7 cellular contexts compared by ENCODE assay signal in genomic region chr17:27632766-27633165, GRCh38. TPM values are rescaled to one million over a fixed set of nuclear protein-coding genes. Genes with fewer than 3 reads are reported as not detected.
DNase-seq lines count a peak whose midpoint lies in the region; FAIRE-seq and TF ChIP-seq lines count a peak whose summit lies in the region.
"Not testable (repeated sequence)": the region's sequence is repeated elsewhere in the genome, so short reads cannot be mapped to it uniquely, and the experiment has no call there.

No MANE protein-coding gene starts in this region.

- not testable (repeated sequence) for H3K9me3 ChIP-seq in adrenal gland (replicated peaks in 1 of 3); right atrium auricular region; muscle layer of duodenum (ENCODE audit: control insufficient read depth in 1 of 2, low read length in 2 of 2); small intestine (ENCODE audit: control insufficient read depth, low read depth)

- not testable (repeated sequence) for TF ChIP-seq POLR2A in adrenal gland (IDR thresholded peaks at IDR 0.05)

- H3K36me3 ChIP-seq in adrenal gland (replicated peaks in 1 of 2); right atrium auricular region; muscle layer of duodenum (ENCODE audit: control insufficient read depth in 1 of 2, insufficient read depth in 2 of 2, low read length in 2 of 2); small intestine (ENCODE audit: control insufficient read depth in 2 of 2, insufficient read depth in 2 of 2, low read length in 2 of 2): not testable (repeated sequence)

- DNase-seq in GM03348 (ENCODE audit: low spot score) (peak; percentile 62), RPMI7951 (ENCODE audit: low read depth) (peak; percentile 83), adrenal gland (peak; percentile 72 to 87 (median 78)), right atrium auricular region (ENCODE audit: low spot score) (peak; percentile 89), small intestine (peak; percentile 19)

- not testable (repeated sequence) for H3K27me3 ChIP-seq in adrenal gland; right atrium auricular region; muscle layer of duodenum (ENCODE audit: low read depth, low read length); small intestine (ENCODE audit: control insufficient read depth in 2 of 2, insufficient read depth in 2 of 2, low read length in 2 of 2)

- intact Hi-C loops in adrenal gland (cut with DNase I), result not testable (repeated sequence)

- H3K4me3 ChIP-seq in adrenal gland (peak overlapping the region in 1 of 4 donors; percentile 23), muscle layer of duodenum (ENCODE audit: low read depth in 1 of 2, low read length in 2 of 2) (peak overlapping the region in 1 of 2 donors; percentile 60)
- not testable (repeated sequence) for H3K4me3 ChIP-seq in right atrium auricular region; small intestine (ENCODE audit: low read depth in 1 of 2, low read length in 2 of 2)

- 6 to 37% (median 11%) methylated on average over 3 to 9 of the region's 9 CpGs for WGBS in adrenal gland, 4 donors
- 27 to 46% (median 41%) methylated on average over 9 of the region's 9 CpGs for WGBS in small intestine, 3 donors

- not testable (repeated sequence) for TF ChIP-seq CTCF in adrenal gland (IDR thresholded peaks at IDR 0.05); right atrium auricular region (IDR thresholded peaks at IDR 0.05)

- H3K4me1 ChIP-seq in adrenal gland (replicated peaks in 1 of 2) (peaks cover 18 to 27% of the 10 kb centered on the region in 2 donors), right atrium auricular region (peaks cover 0 to 42% of the 10 kb centered on the region in 2 donors), muscle layer of duodenum (ENCODE audit: control insufficient read depth in 1 of 2, insufficient read depth in 2 of 2, low read length in 2 of 2) (peaks cover 12% of the 10 kb centered on the region in 2 donors)
- H3K4me1 ChIP-seq in small intestine (ENCODE audit: control insufficient read depth in 2 of 2, insufficient read depth in 1 of 2, low read depth in 1 of 2, low read length in 1 of 2), result not testable (repeated sequence)

- H3K27ac ChIP-seq in adrenal gland (peak overlapping the region in 3 of 5 donors; percentile 79 to 86 (median 81)), right atrium auricular region (peak overlapping the region; percentile 70 to 80), muscle layer of duodenum (ENCODE audit: low read length) (peak overlapping the region; percentile 67), small intestine (ENCODE audit: low read depth in 1 of 2, low read length in 1 of 2) (peak overlapping the region in 1 of 2 donors; percentile 90)

- FAIRE-seq in endometrium (lab: Jason Lieb, UNC), result peak; percentile 59
- not testable (repeated sequence) for FAIRE-seq in small intestine (lab: Jason Lieb, UNC)

RNA-seq across cellular contexts. Expression of gene LGALS9, which starts 1.8 kb away (rescaled TPM):
- 6.4 and 7.1 TPM in 2 replicates for total RNA-seq in RPMI7951 (2014; rRNA removed; shearing (Covaris generic))
- total RNA-seq in adrenal gland, result 10 to 100 TPM; 22.0 to 87.7 (median 50.8) TPM
- polyA plus RNA-seq in adrenal gland, result 10 to 100 TPM; 33.8 to 74.3 (median 39.0) TPM
- total RNA-seq in right atrium auricular region, result 10 to 100 TPM in 1 of 2 donors, 1 to 10 TPM in 1; 9.7 to 27.4 TPM
- 100 to 1,000 TPM in 1 of 3 donors, 10 to 100 TPM in 2; 62.2 to 240 (median 74.6) TPM for polyA plus RNA-seq in small intestine

Comparison
In these comparisons a context has a peak if more than half of its experiments do, and no peak if none do; other contexts are left out.
1. DNase-seq: peak in every context shown above with its lines; median percentile 89 in right atrium auricular region; 83 in RPMI7951; 78 in adrenal gland; 62 in GM03348; 19 in small intestine.